Comparison of ENCODE assay signal across 2 cellular contexts in genomic region chr17:784143-784542, GRCh38.
TF ChIP-seq lines count a peak whose summit lies in the region.

No MANE protein-coding gene starts in this region.

TF ChIP-seq in HepG2, 621 proteins besides CTCF, POLR2A, EP300 and RAD21:
- TF ChIP-seq ZNF414 (CRISPR knock-in tag; IDR thresholded peaks at IDR 0.05) (no peak), SNAI1 (CRISPR knock-in tag; IDR thresholded peaks at IDR 0.05; ENCODE audit: borderline replicate concordance) (no peak), ZNF547 (CRISPR knock-in tag; IDR thresholded peaks at IDR 0.05) (no peak), IRF1 (CRISPR knock-in tag; IDR thresholded peaks at IDR 0.05; ENCODE audit: low read depth) (no peak), POLR2AphosphoS5 (IDR thresholded peaks at IDR 0.05; ENCODE audit: low read depth, low read length) (no peak)

TF ChIP-seq in WTC11, 78 proteins besides CTCF, POLR2A, EP300 and RAD21:
- TF ChIP-seq FOXJ3 (CRISPR knock-in tag; IDR thresholded peaks at IDR 0.05; ENCODE audit: borderline replicate concordance) = no peak
- TF ChIP-seq ZNF281 (CRISPR knock-in tag; IDR thresholded peaks at IDR 0.05) = no peak
- TF ChIP-seq CREM (CRISPR knock-in tag; IDR thresholded peaks at IDR 0.05) = no peak
- no peak for TF ChIP-seq ZNF317 (CRISPR knock-in tag; IDR thresholded peaks at IDR 0.05; ENCODE audit: borderline replicate concordance, low read depth)
- no peak for TF ChIP-seq MXD4 (CRISPR knock-in tag; IDR thresholded peaks at IDR 0.05; ENCODE audit: borderline replicate concordance)
- TF ChIP-seq HMGXB4 (CRISPR knock-in tag; IDR thresholded peaks at IDR 0.05) = no peak
- no peak for TF ChIP-seq NFATC4 (CRISPR knock-in tag; IDR thresholded peaks at IDR 0.05)
- no peak for TF ChIP-seq ZNF416 (CRISPR knock-in tag; IDR thresholded peaks at IDR 0.05)
- no peak for TF ChIP-seq STAT6 (CRISPR knock-in tag; conservative IDR thresholded peaks at IDR 0.05; ENCODE audit: low read depth)
- no peak for TF ChIP-seq FOXP4 (CRISPR knock-in tag; IDR thresholded peaks at IDR 0.05)
- TF ChIP-seq ETV6 (CRISPR knock-in tag; IDR thresholded peaks at IDR 0.05) = no peak
- no peak for TF ChIP-seq USF1 (CRISPR knock-in tag; IDR thresholded peaks at IDR 0.05)
- TF ChIP-seq, protein P1, sequence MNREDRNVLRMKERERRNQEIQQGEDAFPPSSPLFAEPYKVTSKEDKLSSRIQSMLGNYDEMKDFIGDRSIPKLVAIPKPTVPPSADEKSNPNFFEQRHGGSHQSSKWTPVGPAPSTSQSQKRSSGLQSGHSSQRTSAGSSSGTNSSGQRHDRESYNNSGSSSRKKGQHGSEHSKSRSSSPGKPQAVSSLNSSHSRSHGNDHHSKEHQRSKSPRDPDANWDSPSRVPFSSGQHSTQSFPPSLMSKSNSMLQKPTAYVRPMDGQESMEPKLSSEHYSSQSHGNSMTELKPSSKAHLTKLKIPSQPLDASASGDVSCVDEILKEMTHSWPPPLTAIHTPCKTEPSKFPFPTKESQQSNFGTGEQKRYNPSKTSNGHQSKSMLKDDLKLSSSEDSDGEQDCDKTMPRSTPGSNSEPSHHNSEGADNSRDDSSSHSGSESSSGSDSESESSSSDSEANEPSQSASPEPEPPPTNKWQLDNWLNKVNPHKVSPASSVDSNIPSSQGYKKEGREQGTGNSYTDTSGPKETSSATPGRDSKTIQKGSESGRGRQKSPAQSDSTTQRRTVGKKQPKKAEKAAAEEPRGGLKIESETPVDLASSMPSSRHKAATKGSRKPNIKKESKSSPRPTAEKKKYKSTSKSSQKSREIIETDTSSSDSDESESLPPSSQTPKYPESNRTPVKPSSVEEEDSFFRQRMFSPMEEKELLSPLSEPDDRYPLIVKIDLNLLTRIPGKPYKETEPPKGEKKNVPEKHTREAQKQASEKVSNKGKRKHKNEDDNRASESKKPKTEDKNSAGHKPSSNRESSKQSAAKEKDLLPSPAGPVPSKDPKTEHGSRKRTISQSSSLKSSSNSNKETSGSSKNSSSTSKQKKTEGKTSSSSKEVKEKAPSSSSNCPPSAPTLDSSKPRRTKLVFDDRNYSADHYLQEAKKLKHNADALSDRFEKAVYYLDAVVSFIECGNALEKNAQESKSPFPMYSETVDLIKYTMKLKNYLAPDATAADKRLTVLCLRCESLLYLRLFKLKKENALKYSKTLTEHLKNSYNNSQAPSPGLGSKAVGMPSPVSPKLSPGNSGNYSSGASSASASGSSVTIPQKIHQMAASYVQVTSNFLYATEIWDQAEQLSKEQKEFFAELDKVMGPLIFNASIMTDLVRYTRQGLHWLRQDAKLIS (CRISPR knock-in tag; IDR thresholded peaks at IDR 0.05; ENCODE audit: borderline replicate concordance) = no peak
- no peak for TF ChIP-seq RORB (CRISPR knock-in tag; IDR thresholded peaks at IDR 0.05)
- TF ChIP-seq ZNF423 (CRISPR knock-in tag; IDR thresholded peaks at IDR 0.05) = no peak
- no peak for TF ChIP-seq NR3C1 (CRISPR knock-in tag; conservative IDR thresholded peaks at IDR 0.05; ENCODE audit: low read depth)
- TF ChIP-seq, protein P2, sequence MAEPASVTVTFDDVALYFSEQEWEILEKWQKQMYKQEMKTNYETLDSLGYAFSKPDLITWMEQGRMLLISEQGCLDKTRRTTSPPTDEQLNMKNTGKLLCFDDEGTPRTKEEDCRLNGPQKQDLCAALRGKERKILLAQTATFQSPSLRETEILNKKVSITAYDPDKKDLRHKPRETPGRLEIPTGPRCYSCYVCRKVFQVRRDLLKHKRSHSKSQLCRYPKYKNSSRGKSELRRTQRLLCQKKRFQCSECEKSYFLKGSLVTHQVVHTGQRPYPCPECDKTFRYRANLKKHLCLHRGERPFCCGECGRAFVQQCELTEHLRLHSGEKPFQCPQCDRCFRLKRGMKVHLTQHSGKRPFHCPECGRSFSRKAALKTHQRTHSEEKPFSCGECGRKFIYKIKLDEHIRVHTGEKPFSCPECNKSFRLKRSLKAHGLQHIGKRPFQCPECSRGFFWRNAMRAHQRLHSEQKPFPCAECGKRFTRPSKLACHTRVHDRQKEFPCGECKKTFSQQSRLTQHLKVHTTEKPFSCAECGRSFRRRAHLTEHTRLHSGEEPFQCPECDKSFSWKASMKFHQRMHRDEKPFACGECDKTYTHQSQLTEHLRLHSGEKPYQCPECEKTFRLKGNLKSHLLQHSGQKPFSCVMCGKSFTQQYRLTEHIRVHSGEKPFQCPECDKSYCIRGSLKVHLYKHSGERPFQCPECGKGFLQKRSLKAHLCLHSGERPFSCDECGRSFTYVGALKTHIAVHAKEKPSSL (CRISPR knock-in tag; conservative IDR thresholded peaks at IDR 0.05) = no peak
- no peak for TF ChIP-seq ZNF232 (CRISPR knock-in tag; IDR thresholded peaks at IDR 0.05)
- no peak for TF ChIP-seq GABPB1 (CRISPR knock-in tag; IDR thresholded peaks at IDR 0.05)
